9 cellular contexts compared by ENCODE assay signal in the genomic region with DNA sequence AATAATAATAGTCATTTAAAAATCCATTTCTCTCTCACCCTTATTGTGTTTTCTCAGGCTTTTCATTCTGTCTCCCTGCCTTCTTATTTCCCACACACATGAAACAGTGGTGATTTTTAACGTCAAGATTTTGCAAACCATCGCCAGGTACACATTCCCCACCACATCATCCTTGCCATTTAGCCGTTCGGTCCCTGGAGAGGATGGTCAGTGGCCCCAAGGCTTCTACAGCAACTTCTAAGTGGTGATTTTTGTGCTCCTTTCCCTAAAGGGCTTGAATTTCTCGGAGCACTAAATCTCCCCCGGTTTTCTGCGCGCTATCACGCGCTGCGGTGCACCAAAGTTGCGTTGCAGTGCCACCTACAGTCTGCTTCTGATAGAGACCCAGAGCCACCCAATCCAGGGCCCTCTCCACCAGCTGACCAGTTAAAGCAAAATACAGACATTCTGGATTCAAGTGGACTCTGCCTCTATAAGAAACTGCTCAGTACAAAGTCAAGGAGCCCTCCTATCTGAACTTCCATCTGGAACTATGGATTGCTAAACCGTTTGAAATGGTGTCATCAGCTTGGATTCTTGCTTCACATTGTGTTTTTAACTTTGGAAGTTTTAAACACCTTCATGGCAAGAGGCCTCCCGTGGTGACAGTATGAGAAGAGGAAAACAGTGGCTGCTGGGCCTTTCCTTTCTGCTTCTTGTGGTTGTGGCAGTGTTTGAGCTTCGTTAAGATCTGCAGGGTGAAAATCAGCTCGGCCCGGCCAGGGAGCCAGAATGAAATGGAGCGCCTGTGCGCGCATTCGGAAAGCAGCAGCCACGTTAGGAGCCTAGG.
DNase-seq lines count a peak whose midpoint lies in the region; ATAC-seq and TF ChIP-seq lines count a peak whose summit lies in the region.
"Had no signal": no experiment of that assay in that cellular context is flagged by ENCODE, and none has a peak within 500 bp of the region (broad histone marks: within the 10 kb centered on the region; RNA-seq: fewer than 3 reads in every experiment).

No MANE protein-coding gene starts in this region.

- no peak for TF ChIP-seq EP300 in suprapubic skin (IDR thresholded peaks at IDR 0.05)

- H4K20me1 ChIP-seq in OCI-LY3 (ENCODE audit: insufficient read depth, low read length) = no peaks in the 10 kb centered on the region

- no peak overlapping the region for H3K27ac ChIP-seq in OCI-LY3 (ENCODE audit: low read length)
- no peak overlapping the region for H3K27ac ChIP-seq in suprapubic skin

- H3K4me3 ChIP-seq in OCI-LY3 (ENCODE audit: low read length) = peak overlapping the region; percentile 34; the same call in 1 of the 2 replicates
- H3K4me3 ChIP-seq in fibroblast of mammary gland (ENCODE audit: control insufficient read depth, low read depth, low read length) = no peak overlapping the region
- H3K4me3 ChIP-seq in suprapubic skin = no peak overlapping the region

- 32% methylated on average over 21 of the region's 22 CpGs for whole genome bisulfite sequencing in suprapubic skin

- H3K4me1 ChIP-seq in OCI-LY3 (ENCODE audit: low read length) (no peaks in the 10 kb centered on the region), suprapubic skin (peaks cover 8% of the 10 kb centered on the region)

- H3K4me1 Mint-ChIP-seq in neural crest cell = peaks cover 12% of the 10 kb centered on the region
- H3K4me1 Mint-ChIP-seq: activated B cell treated with CpG ODN at 0.5 μM for 24 hours had no signal

- no peaks in the 10 kb centered on the region for H3K9me3 ChIP-seq in OCI-LY3 (ENCODE audit: insufficient read depth, low read length)
- H3K9me3 ChIP-seq in suprapubic skin = no peaks in the 10 kb centered on the region

- no peak overlapping the region for H2AFZ ChIP-seq in OCI-LY3 (ENCODE audit: low read depth, low read length)

- no peaks in the 10 kb centered on the region for H3K36me3 ChIP-seq in OCI-LY3 (replicated peaks; ENCODE audit: low read depth, low read length)
- H3K36me3 ChIP-seq in suprapubic skin = no peaks in the 10 kb centered on the region

- ATAC-seq in GM19455 (IDR thresholded peaks at IDR 0.05; ENCODE audit: unreplicated experiment) (peak; percentile 79), HG03571 (IDR thresholded peaks at IDR 0.05; ENCODE audit: unreplicated experiment) (peak; percentile 69)

- no peak for TF ChIP-seq POLR2A in suprapubic skin (IDR thresholded peaks at IDR 0.05)

- peaks cover 3% of the 10 kb centered on the region for H3K27me3 Mint-ChIP-seq in neural crest cell (ENCODE audit: low read depth)

- H3K9me3 Mint-ChIP-seq in neural crest cell = no peaks in the 10 kb centered on the region

- no peaks in the 10 kb centered on the region for H3K36me3 Mint-ChIP-seq in neural crest cell (ENCODE audit: low read depth)

- H3K9ac ChIP-seq in OCI-LY3 (ENCODE audit: low read length) = no peak overlapping the region

- DNase-seq in Caki2 (ENCODE audit: low read depth) (peak; percentile 39), activated T-cell treated with anti-CD3 and anti-CD28 coated beads for 48 hours (ENCODE audit: low read depth) (peak; percentile 47), fibroblast of mammary gland (ENCODE audit: low read depth) (peak; percentile 69), neural crest cell (ENCODE audit: low read depth, low spot score) (peak; percentile 74), suprapubic skin (ENCODE audit: low spot score in 2 of 2) (no peak)
- DNase-seq: activated B cell treated with CpG ODN at 0.5 μM for 24 hours had no signal

- H3K27me3 ChIP-seq in OCI-LY3 (ENCODE audit: low read depth, low read length) (peaks cover 9% of the 10 kb centered on the region; the same call in 1 of the 2 replicates), suprapubic skin (no peaks in the 10 kb centered on the region)

- in situ Hi-C loops in Caki2 (cut with HindIII; ENCODE audit: low pct_unique_long_range_greater_than_20kb, low sequenced_read_pairs) = no loop called here

- no peak overlapping the region for H3K4me3 Mint-ChIP-seq in neural crest cell
- H3K4me3 Mint-ChIP-seq: activated B cell treated with CpG ODN at 0.5 μM for 24 hours had no signal

- TF ChIP-seq CTCF in OCI-LY3 (IDR thresholded peaks at IDR 0.05; ENCODE audit: low read depth, low read length) (peak; percentile 80), fibroblast of mammary gland (conservative IDR thresholded peaks at IDR 0.05; ENCODE audit: control insufficient read depth, insufficient read depth, low read depth, low read length) (peak; percentile 83), neural crest cell (conservative IDR thresholded peaks at IDR 0.05) (peak; percentile 91), suprapubic skin (IDR thresholded peaks at IDR 0.05) (peak; percentile 66 to 78)

- H3K79me2 ChIP-seq in OCI-LY3 (ENCODE audit: low read length) = no peaks in the 10 kb centered on the region

- H3K4me2 ChIP-seq in OCI-LY3 (ENCODE audit: low read length) = peak overlapping the region; percentile 56

- H3K27ac Mint-ChIP-seq in neural crest cell (ENCODE audit: unreplicated experiment) = no peak overlapping the region
- H3K27ac Mint-ChIP-seq: activated B cell treated with CpG ODN at 0.5 μM for 24 hours had no signal

Comparison
In these comparisons a context has a peak if more than half of its experiments do, and no peak if none do; other contexts are left out.
1. DNase-seq: peak in Caki2 (single experiment), activated T-cell treated with anti-CD3 and anti-CD28 coated beads for 48 hours (single experiment), fibroblast of mammary gland (single experiment) and neural crest cell (single experiment); none in suprapubic skin (0 of 2).
2. Peak in every context shown above with its lines, with median percentiles within 50 percentile points of each other: CTCF ChIP-seq.